ENCODE assay signal across 18 cellular contexts in the genomic region with DNA sequence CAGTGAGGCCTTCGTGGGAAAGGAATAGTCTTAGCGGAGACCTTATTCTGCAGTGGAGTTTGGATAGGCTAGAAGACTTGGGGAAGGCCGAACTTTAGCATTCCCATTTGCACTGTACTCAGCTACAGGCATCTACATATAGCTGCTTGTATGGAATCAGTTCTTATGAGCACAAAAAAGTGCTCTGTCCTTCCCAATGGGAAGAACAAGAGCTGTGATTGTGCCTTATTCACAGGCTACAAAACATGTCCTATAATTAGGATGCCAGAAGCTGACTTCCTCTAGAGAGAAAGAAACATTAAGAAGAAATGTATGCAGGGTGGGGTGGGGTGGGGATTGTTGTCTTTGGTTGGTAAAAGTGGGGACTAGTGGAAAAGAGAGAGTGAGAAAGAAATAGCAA.
"Had no signal": no experiment of that assay in that cellular context is flagged by ENCODE, and none has a peak within 500 bp of the region (broad histone marks: within the 10 kb centered on the region; RNA-seq: fewer than 3 reads in every experiment).

No MANE protein-coding gene starts in this region.

- H3K9me3 ChIP-seq: breast epithelium, left ventricle myocardium inferior, neutrophil, sigmoid colon, tibial artery had no signal

- H3K36me3 ChIP-seq: breast epithelium, left ventricle myocardium inferior, neutrophil, sigmoid colon, tibial artery had no signal

- H3K27me3 ChIP-seq: breast epithelium, neutrophil, sigmoid colon, tibial artery had no signal

- ATAC-seq: activated CD8-positive, alpha-beta T cell treated with anti-CD3 and anti-CD28 coated beads for 36 hours; activated naive CD4-positive, alpha-beta T cell treated with anti-CD3 and anti-CD28 coated beads, Interleukin-2, amount 50 U/mL, for 72 hours; activated T-cell treated with anti-CD3 and anti-CD28 coated beads, Interleukin-2, amount 50 U/mL, for 4 hours; stimulated activated effector memory CD8-positive, alpha-beta T cell treated with anti-CD3 and anti-CD28 coated beads, Interleukin-12 subunit alpha, Interleukin-12 subunit beta, amount 100 ng/mL, for 72 hours; WTC11 had no signal

- H3K27ac ChIP-seq: breast epithelium, left ventricle myocardium inferior, neutrophil, sigmoid colon, tibial artery had no signal

- DNase-seq: activated CD4-positive, alpha-beta T cell treated with anti-CD3 and anti-CD28 coated beads, Interleukin-2, amount 50 U/mL, for 1 hour; activated CD8-positive, alpha-beta T cell treated with anti-CD3 and anti-CD28 coated beads for 36 hours; activated naive CD4-positive, alpha-beta T cell; activated T-cell treated with anti-CD3 and anti-CD28 coated beads, Interleukin-2, amount 50 U/mL, for 4 hours; cortex of kidney; left ventricle myocardium inferior; retina; sigmoid colon; small intestine; stimulated activated CD4-positive, alpha-beta T cell treated with anti-CD3 and anti-CD28 coated beads, Interleukin-4, amount 100 ng/mL, for 24 hours; T-helper 2 cell; tibial artery had no signal

- H3K4me3 ChIP-seq: breast epithelium, left ventricle myocardium inferior, lung, sigmoid colon, tibial artery had no signal

- H3K4me1 ChIP-seq: breast epithelium, left ventricle myocardium inferior, sigmoid colon, tibial artery had no signal
